Comparison of ENCODE assay signal across 16 cellular contexts in genomic region chr12:19957578-19957977, GRCh38.
"Had no signal": no experiment of that assay in that cellular context is flagged by ENCODE, and none has a peak within 500 bp of the region (broad histone marks: within the 10 kb centered on the region; RNA-seq: fewer than 3 reads in every experiment).

No MANE protein-coding gene starts in this region.

- H3K4me3 ChIP-seq: right lobe of liver, testis, upper lobe of left lung had no signal

- H3K9ac ChIP-seq: parathyroid adenoma had no signal

- H3K4me1 ChIP-seq: parathyroid adenoma, right lobe of liver, testis, upper lobe of left lung had no signal

- H3K36me3 ChIP-seq: right lobe of liver, upper lobe of left lung had no signal

- H3K79me2 ChIP-seq: parathyroid adenoma had no signal

- H3K9me3 ChIP-seq: right lobe of liver, testis, upper lobe of left lung had no signal

- H3K27ac ChIP-seq: epithelial cell of prostate, parathyroid adenoma, right lobe of liver, testis, upper lobe of left lung had no signal

- H2AFZ ChIP-seq: parathyroid adenoma had no signal

- H3K27me3 ChIP-seq: right lobe of liver, testis, upper lobe of left lung had no signal

- DNase-seq: activated CD4-positive, alpha-beta T cell treated with anti-CD3 and anti-CD28 coated beads for 36 hours; activated CD4-positive, alpha-beta T cell treated with anti-CD3 and anti-CD28 coated beads, Interleukin-2, amount 50 U/mL, for 48 hours; activated naive CD4-positive, alpha-beta T cell; activated naive CD8-positive, alpha-beta T cell treated with anti-CD3 and anti-CD28 coated beads, Interleukin-2, amount 10 ng/mL, durations not matched to agents 7 days and 5 days; caudate nucleus; effector memory CD8-positive, alpha-beta T cell; immature natural killer cell; kidney glomerular epithelial cell; naive thymus-derived CD4-positive, alpha-beta T cell; right lobe of liver; stimulated activated CD4-positive, alpha-beta T cell treated with anti-CD3 and anti-CD28 coated beads, Interleukin-4, amount 100 ng/mL, for 4 hours; testis; upper lobe of left lung had no signal

- ATAC-seq: activated CD4-positive, alpha-beta T cell treated with anti-CD3 and anti-CD28 coated beads for 36 hours; effector memory CD8-positive, alpha-beta T cell; naive thymus-derived CD4-positive, alpha-beta T cell; right lobe of liver; stimulated activated memory B cell treated with anti-CD40 and anti-IgM and Interleukin-4, amounts not matched to agents 10 μg/mL and 1 μg/mL and 100 μg/mL, for 72 hours had no signal
